ENCODE assay signal across 12 cellular contexts in genomic region chr4:184583738-184584502, GRCh38.
A peak's percentile ranks its signal among the peaks of the same experiment; 100 is the strongest.
DNase-seq lines count a peak whose midpoint lies in the region; ATAC-seq and TF ChIP-seq lines count a peak whose summit lies in the region.
"Had no signal": no experiment of that assay in that cellular context is flagged by ENCODE, and none has a peak within 500 bp of the region (broad histone marks: within the 10 kb centered on the region; RNA-seq: fewer than 3 reads in every experiment).

No MANE protein-coding gene starts in this region.

- TF ChIP-seq EP300 in upper lobe of left lung (IDR thresholded peaks at IDR 0.05), result no peak

- ATAC-seq in GM19025 (IDR thresholded peaks at IDR 0.05; ENCODE audit: low read depth, unreplicated experiment) (peak; percentile 58), HG03196 (IDR thresholded peaks at IDR 0.05; ENCODE audit: unreplicated experiment) (peak; percentile 66), GM21825 (IDR thresholded peaks at IDR 0.05; ENCODE audit: unreplicated experiment) (no peak), upper lobe of left lung (ENCODE audit: low FRiP score in 2 of 2) (no peak)
- ATAC-seq in activated naive CD8-positive, alpha-beta T cell treated with anti-CD3 and anti-CD28 coated beads, Interleukin-2, amount 50 U/mL, for 24 hours, result peak; percentile 95
- ATAC-seq: left cardiac atrium, Panc1 had no signal

- no peaks in the 10 kb centered on the region for H3K4me1 ChIP-seq in thyroid gland
- H3K4me1 ChIP-seq in upper lobe of left lung, result no peaks in the 10 kb centered on the region
- H3K4me1 ChIP-seq: esophagus squamous epithelium had no signal

- H3K4me3 ChIP-seq in GM06990 (replicated peaks; ENCODE audit: low read depth, low read length) (no peak overlapping the region), thyroid gland (replicated peaks in 1 of 3) (no peak overlapping the region), upper lobe of left lung (no peak overlapping the region)
- H3K4me3 ChIP-seq: esophagus squamous epithelium had no signal

- no peaks in the 10 kb centered on the region for H3K27me3 Mint-ChIP-seq in activated naive CD8-positive, alpha-beta T cell treated with anti-CD3 and anti-CD28 coated beads, Interleukin-2, amount 50 U/mL, for 24 hours

- no peaks in the 10 kb centered on the region for H3K27me3 ChIP-seq in GM06990 (replicated peaks; ENCODE audit: control insufficient read depth, insufficient read depth, low read length)
- no peaks in the 10 kb centered on the region for H3K27me3 ChIP-seq in thyroid gland
- H3K27me3 ChIP-seq in upper lobe of left lung, result no peaks in the 10 kb centered on the region
- H3K27me3 ChIP-seq: esophagus squamous epithelium had no signal

- peak overlapping the region; percentile 7 for H3K27ac Mint-ChIP-seq in activated naive CD8-positive, alpha-beta T cell treated with anti-CD3 and anti-CD28 coated beads, Interleukin-2, amount 50 U/mL, for 24 hours

- H3K36me3 ChIP-seq in GM06990 (ENCODE audit: control insufficient read depth, insufficient read depth, low read length) (no peaks in the 10 kb centered on the region), thyroid gland (no peaks in the 10 kb centered on the region), upper lobe of left lung (no peaks in the 10 kb centered on the region)
- H3K36me3 ChIP-seq: esophagus squamous epithelium had no signal

- H3K27ac ChIP-seq in thyroid gland, result no peak overlapping the region
- no peak overlapping the region for H3K27ac ChIP-seq in upper lobe of left lung
- H3K27ac ChIP-seq: esophagus squamous epithelium, VCaP had no signal

- DNase-seq in GM06990 (ENCODE audit: extremely low read depth, insufficient read length) (peak; percentile 28), thyroid gland (no peak), upper lobe of left lung (no peak), H4 (ENCODE audit: low spot score) (no peak)
- peak; percentile 14 for DNase-seq in activated naive CD8-positive, alpha-beta T cell treated with anti-CD3 and anti-CD28 coated beads, Interleukin-2, amount 50 U/mL, for 24 hours
- DNase-seq: esophagus squamous epithelium, left cardiac atrium had no signal

- H3K9me3 Mint-ChIP-seq in activated naive CD8-positive, alpha-beta T cell treated with anti-CD3 and anti-CD28 coated beads, Interleukin-2, amount 50 U/mL, for 24 hours, result peaks cover 10% of the 10 kb centered on the region

- no peak overlapping the region for H3K4me3 Mint-ChIP-seq in activated naive CD8-positive, alpha-beta T cell treated with anti-CD3 and anti-CD28 coated beads, Interleukin-2, amount 50 U/mL, for 24 hours

- 77 to 85% methylated on average over 9 of the region's 9 CpGs for WGBS in thyroid gland, 2 donors
- 66 to 73% methylated on average over 9 of the region's 9 CpGs for WGBS in upper lobe of left lung, 2 donors

- H3K9me3 ChIP-seq in thyroid gland (no peaks in the 10 kb centered on the region), upper lobe of left lung (peaks cover 0 to 7% (median 0%) of the 10 kb centered on the region in 4 donors)
- H3K9me3 ChIP-seq: esophagus squamous epithelium had no signal

- peaks cover 3% of the 10 kb centered on the region for H3K36me3 Mint-ChIP-seq in activated naive CD8-positive, alpha-beta T cell treated with anti-CD3 and anti-CD28 coated beads, Interleukin-2, amount 50 U/mL, for 24 hours (ENCODE audit: low read depth)

- intact Hi-C loops in thyroid gland (cut with DNase I), result no loop called here

- no peak for TF ChIP-seq CTCF in GM06990 (IDR thresholded peaks at IDR 0.05; ENCODE audit: insufficient read depth, low read length, poor library complexity, severe bottlenecking)
- no peak for TF ChIP-seq CTCF in thyroid gland (IDR thresholded peaks at IDR 0.05)
- TF ChIP-seq CTCF in upper lobe of left lung (IDR thresholded peaks at IDR 0.05), result no peak

- H3K4me1 Mint-ChIP-seq in activated naive CD8-positive, alpha-beta T cell treated with anti-CD3 and anti-CD28 coated beads, Interleukin-2, amount 50 U/mL, for 24 hours, result peaks cover 21% of the 10 kb centered on the region

- TF ChIP-seq POLR2A in thyroid gland (IDR thresholded peaks at IDR 0.05) (no peak), upper lobe of left lung (IDR thresholded peaks at IDR 0.05) (no peak)

Comparison
In these comparisons a context has a peak if more than half of its experiments do, and no peak if none do; other contexts are left out.
1. DNase-seq: peak in GM06990 (single experiment) and activated naive CD8-positive, alpha-beta T cell treated with anti-CD3 and anti-CD28 coated beads, Interleukin-2, amount 50 U/mL, for 24 hours (single experiment); none in thyroid gland (0 of 2), upper lobe of left lung (0 of 2) and H4 (single experiment).
2. ATAC-seq: peak in GM19025 (single experiment), HG03196 (single experiment) and activated naive CD8-positive, alpha-beta T cell treated with anti-CD3 and anti-CD28 coated beads, Interleukin-2, amount 50 U/mL, for 24 hours (single experiment); none in GM21825 (single experiment) and upper lobe of left lung (0 of 2).